Comparison of ENCODE assay signal across 8 cellular contexts in genomic region chr19:11538232-11539036, GRCh38. TPM values are rescaled to one million over a fixed set of nuclear protein-coding genes. Genes with fewer than 3 reads are reported as not detected.
DNase-seq lines count a peak whose midpoint lies in the region; ATAC-seq and TF ChIP-seq lines count a peak whose summit lies in the region.

CNN1 (plus strand) TSS chr19:11538851; CDS start chr19:11538928, 77 bp downstream.

- TF ChIP-seq CTCF in HFFc6 (IDR thresholded peaks at IDR 0.05), result no peak

- H3K9me3 ChIP-seq in stomach smooth muscle (ENCODE audit: control insufficient read depth in 2 of 2, low read length in 2 of 2), result no peaks in the 10 kb centered on the region

- H3K27ac Mint-ChIP-seq in HFFc6, result peak within 1 kb of the TSS; percentile 25; the same call in 1 of the 2 replicates

- H3K36me3 ChIP-seq in stomach smooth muscle (ENCODE audit: control insufficient read depth in 2 of 2, insufficient read depth in 2 of 2, low read length in 2 of 2), result peaks cover 8 to 14% of the 10 kb centered on the region in 2 donors

- H3K4me3 ChIP-seq in stomach smooth muscle (ENCODE audit: low read length in 2 of 2), result peak within 1 kb of the TSS; percentile 86 to 95

- peaks cover 40% of the 10 kb centered on the region for H3K4me1 Mint-ChIP-seq in HFFc6 (ENCODE audit: low read depth)

- H3K27me3 ChIP-seq in stomach smooth muscle (ENCODE audit: control insufficient read depth in 1 of 2, insufficient read depth in 2 of 2, low read length in 2 of 2), result no peaks in the 10 kb centered on the region

- peaks cover 54% of the 10 kb centered on the region for H3K4me1 ChIP-seq in stomach smooth muscle (ENCODE audit: control insufficient read depth, insufficient read depth, low read length)

- peak within 1 kb of the TSS; percentile 100 for H3K27ac ChIP-seq in stomach smooth muscle (ENCODE audit: low read length)

- H3K27me3 Mint-ChIP-seq in HFFc6 (ENCODE audit: insufficient read depth), result no peaks in the 10 kb centered on the region; the same call in 1 of the 2 replicates

- peak within 1 kb of the TSS; percentile 100 for H3K9ac ChIP-seq in stomach smooth muscle (ENCODE audit: low read length in 2 of 2)

- DNase-seq in HFFc6, result no peak
- peak; percentile 47 for DNase-seq in cerebellar cortex (ENCODE audit: low spot score)
- DNase-seq in islet precursor cell, result peak; percentile 98
- no peak for DNase-seq in NCI-H774 (lab: John Stamatoyannopoulos, UW)
- DNase-seq in SIG-M5 treated with dmso at 0.1 percent for 504 hours (lab: John Stamatoyannopoulos, UW; ENCODE audit: unreplicated experiment), result no peak
- no peak for DNase-seq in HT-29 (ENCODE audit: low spot score)

- H3K36me3 Mint-ChIP-seq in HFFc6 (ENCODE audit: low read depth), result no peaks in the 10 kb centered on the region

- no peaks in the 10 kb centered on the region for H3K9me3 Mint-ChIP-seq in HFFc6

- ATAC-seq in GM18861 (IDR thresholded peaks at IDR 0.05; ENCODE audit: unreplicated experiment), result no peak

- peak within 1 kb of the TSS; percentile 43; the same call in 1 of the 2 replicates for H3K4me3 Mint-ChIP-seq in HFFc6

RNA-seq across cellular contexts. Expression of gene CNN1, which starts in this region (rescaled TPM):
- total RNA-seq in HFFc6 (2021; fragmentation: NEBNext Ultra II Directional; extraction: Animal tissue kit (Norgen Biotek cat#: 25700)), result 1 to 10 TPM; 6.5 to 9.3 (median 8.0) TPM
- not detected in 2 replicates for total RNA-seq in HT-29 (2014; rRNA removed; shearing (Covaris generic))

Comparison
In these comparisons a context has a peak if more than half of its experiments do, and no peak if none do; other contexts are left out.
1. DNase-seq: peak in cerebellar cortex (single experiment) and islet precursor cell (single experiment); none in HFFc6 (single experiment), NCI-H774 (single experiment), SIG-M5 treated with dmso at 0.1 percent for 504 hours (single experiment) and HT-29 (single experiment).